In genomic region chrX:63258144-63258543, GRCh38 we compare ENCODE assay signal across 27 cellular contexts.
"Had no signal": no experiment of that assay in that cellular context is flagged by ENCODE, and none has a peak within 500 bp of the region (broad histone marks: within the 10 kb centered on the region; RNA-seq: fewer than 3 reads in every experiment).

No MANE protein-coding gene starts in this region.

- H3K27ac ChIP-seq: dorsolateral prefrontal cortex, esophagus squamous epithelium, foreskin keratinocyte, heart right ventricle, left lung, prostate gland, right atrium auricular region, stomach, thyroid gland, vagina had no signal

- FAIRE-seq: islet of Langerhans had no signal

- DNase-seq: dorsolateral prefrontal cortex; effector CD4-positive, alpha-beta T cell; erythroblast; esophagus squamous epithelium; foreskin keratinocyte; glutamatergic neuron; heart right ventricle; hippocampal formation; left cardiac atrium; left lung; mammary epithelial cell; mesendoderm; midbrain; naive thymus-derived CD4-positive, alpha-beta T cell; nephron progenitor cell; nucleus accumbens; stimulated activated CD4-positive, alpha-beta T cell treated with anti-CD3 and anti-CD28 coated beads, Interleukin-2, amount 100 ng/mL, for 24 hours; stimulated activated CD4-positive, alpha-beta T cell treated with anti-CD3 and anti-CD28 coated beads, Interleukin-4, amount 100 ng/mL, for 24 hours; stimulated activated naive CD4-positive, alpha-beta T cell treated with Interleukin-2 at 50 U/mL for 16 hours; stomach; thyroid gland had no signal

- H3K4me3 Mint-ChIP-seq: naive thymus-derived CD4-positive, alpha-beta T cell; nephron progenitor cell; stimulated activated effector memory CD8-positive, alpha-beta T cell treated with anti-CD3 and anti-CD28 coated beads, Interleukin-12 subunit alpha, Interleukin-12 subunit beta, amount 100 ng/mL, for 72 hours had no signal

- H3K27ac Mint-ChIP-seq: naive thymus-derived CD4-positive, alpha-beta T cell; nephron progenitor cell; stimulated activated effector memory CD8-positive, alpha-beta T cell treated with anti-CD3 and anti-CD28 coated beads, Interleukin-12 subunit alpha, Interleukin-12 subunit beta, amount 100 ng/mL, for 72 hours had no signal

- H3K4me1 Mint-ChIP-seq: naive thymus-derived CD4-positive, alpha-beta T cell; nephron progenitor cell; stimulated activated effector memory CD8-positive, alpha-beta T cell treated with anti-CD3 and anti-CD28 coated beads, Interleukin-12 subunit alpha, Interleukin-12 subunit beta, amount 100 ng/mL, for 72 hours had no signal

- H3K27me3 ChIP-seq: esophagus squamous epithelium, foreskin keratinocyte, heart right ventricle, left lung, right atrium auricular region, stomach, thyroid gland, vagina had no signal

- H3K4me3 ChIP-seq: dorsolateral prefrontal cortex, esophagus squamous epithelium, heart right ventricle, left lung, prostate gland, right atrium auricular region, stomach, thyroid gland, vagina had no signal

- H3K9me3 ChIP-seq: esophagus squamous epithelium, left lung, prostate gland, thyroid gland, vagina had no signal

- H3K36me3 ChIP-seq: esophagus squamous epithelium, heart right ventricle, left lung, prostate gland, right atrium auricular region, stomach, thyroid gland, vagina had no signal

- H3K4me1 ChIP-seq: esophagus squamous epithelium, foreskin keratinocyte, heart right ventricle, left lung, prostate gland, right atrium auricular region, stomach, thyroid gland, vagina had no signal

- H3K27me3 Mint-ChIP-seq: naive thymus-derived CD4-positive, alpha-beta T cell had no signal

- H3K36me3 Mint-ChIP-seq: naive thymus-derived CD4-positive, alpha-beta T cell; stimulated activated effector memory CD8-positive, alpha-beta T cell treated with anti-CD3 and anti-CD28 coated beads, Interleukin-12 subunit alpha, Interleukin-12 subunit beta, amount 100 ng/mL, for 72 hours had no signal

- H3K9me3 Mint-ChIP-seq: stimulated activated effector memory CD8-positive, alpha-beta T cell treated with anti-CD3 and anti-CD28 coated beads, Interleukin-12 subunit alpha, Interleukin-12 subunit beta, amount 100 ng/mL, for 72 hours had no signal

- ATAC-seq: foreskin keratinocyte; heart right ventricle; left lung; naive thymus-derived CD4-positive, alpha-beta T cell; sciatic nerve; stimulated activated effector memory CD8-positive, alpha-beta T cell treated with anti-CD3 and anti-CD28 coated beads, Interleukin-12 subunit alpha, Interleukin-12 subunit beta, amount 100 ng/mL, for 72 hours had no signal
